Comparison of ENCODE assay signal across 15 cellular contexts in the genomic region with DNA sequence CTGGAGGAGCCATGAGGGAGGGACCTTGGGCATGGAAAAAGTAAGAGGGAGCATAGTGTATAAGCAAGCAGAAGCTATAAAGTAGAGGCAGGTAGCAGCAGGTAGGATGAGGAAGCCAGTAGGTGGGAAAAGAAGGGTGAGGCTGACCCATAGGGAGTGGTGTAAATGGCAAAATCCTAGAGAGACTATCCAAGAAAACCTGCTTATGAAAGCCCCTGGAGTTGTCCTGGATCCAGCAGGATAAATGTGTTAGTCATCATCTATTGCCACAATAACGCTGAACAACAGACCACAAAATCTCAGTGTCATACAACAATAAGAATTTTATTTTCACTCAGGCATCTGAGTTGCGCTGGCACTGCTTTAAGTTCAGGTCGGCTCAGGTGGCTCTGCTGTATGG. TPM values are rescaled to one million over a fixed set of nuclear protein-coding genes. Genes with fewer than 3 reads are reported as not detected.
DNase-seq lines count a peak whose midpoint lies in the region; ATAC-seq and TF ChIP-seq lines count a peak whose summit lies in the region.
"Had no signal": no experiment of that assay in that cellular context is flagged by ENCODE, and none has a peak within 500 bp of the region (broad histone marks: within the 10 kb centered on the region; RNA-seq: fewer than 3 reads in every experiment).

No MANE protein-coding gene starts in this region.

- no peaks in the 10 kb centered on the region for H3K27me3 ChIP-seq in PC-3 (ENCODE audit: low read length)
- no peaks in the 10 kb centered on the region for H3K27me3 ChIP-seq in psoas muscle (ENCODE audit: insufficient read depth in 3 of 3, low read length in 2 of 3)
- H3K27me3 ChIP-seq: heart left ventricle had no signal

- no peak overlapping the region for H3K4me3 ChIP-seq in PC-3 (ENCODE audit: low read length)
- no peak overlapping the region for H3K4me3 ChIP-seq in epithelial cell of esophagus (ENCODE audit: low read length)
- H3K4me3 ChIP-seq in psoas muscle: no peak overlapping the region
- H3K4me3 ChIP-seq: heart left ventricle had no signal

- H3K9me2 ChIP-seq in PC-3 (replicated peaks; ENCODE audit: low read length): no peaks in the 10 kb centered on the region

- ATAC-seq in PC-3: peak; percentile 88
- peak; percentile 20 to 78 (median 34) for ATAC-seq in psoas muscle
- no peak for ATAC-seq in GM21786 (IDR thresholded peaks at IDR 0.05; ENCODE audit: unreplicated experiment)

- TF ChIP-seq CTCF in PC-3 (conservative IDR thresholded peaks at IDR 0.05; ENCODE audit: low read depth, low read length): no peak
- TF ChIP-seq CTCF in epithelial cell of esophagus (IDR thresholded peaks at IDR 0.05; ENCODE audit: insufficient read depth, low read depth, low read length, missing control alignments): no peak
- no peak for TF ChIP-seq CTCF in psoas muscle (IDR thresholded peaks at IDR 0.05)

- DNase-seq in EL (peak; percentile 74), PC-3 (peak; percentile 78), epithelial cell of esophagus (ENCODE audit: low read depth) (peak; percentile 75), psoas muscle (no peak), HuH-7.5 (ENCODE audit: low spot score) (no peak), ACHN (no peak)
- no peak for DNase-seq in stimulated activated CD4-positive, alpha-beta T cell treated with anti-CD3 and anti-CD28 coated beads, Interleukin-2, amount 100 ng/mL, for 24 hours
- DNase-seq: activated gamma-delta T cell; CD4-positive, alpha-beta T cell; heart left ventricle; kidney glomerular epithelial cell; NCI-H2227 treated with DMSO at 0.1 percent for 48 hours; substantia nigra had no signal

- no TSS peak for BruUV-seq in PC-3 (replicated peaks; lab: Mats Ljungman, UMichigan)

- POLR2A ChIA-PET in PC-3 (lab: Charles Lee; ENCODE audit: unreplicated experiment): no interaction called here

- no peak overlapping the region for H2AFZ ChIP-seq in PC-3 (ENCODE audit: low read length)

- intact Hi-C loops in PC-3 (cut with micrococcal nuclease): no loop called here
- intact Hi-C loops in psoas muscle (cut with DNase I): no loop called here

- H3K4me2 ChIP-seq in PC-3 (ENCODE audit: low read length): peak overlapping the region; percentile 26; the same call in 1 of the 2 replicates

- WGBS in psoas muscle, 3 donors: 90 to 93% (median 92%) methylated on average over 3 of the region's 3 CpGs

- H3K79me2 ChIP-seq in PC-3 (ENCODE audit: low read length): peaks cover 76% of the 10 kb centered on the region

- H3K4me1 ChIP-seq in PC-3 (ENCODE audit: insufficient read depth, low read length): peaks cover 15% of the 10 kb centered on the region
- H3K4me1 ChIP-seq in psoas muscle: peaks cover 4% of the 10 kb centered on the region

- H3F3A ChIP-seq in PC-3 (ENCODE audit: low read length, unreplicated experiment): no peaks in the 10 kb centered on the region

- in situ Hi-C loops in ACHN (cut with HindIII; ENCODE audit: low pct_ligation_motif_present, low pct_unique_long_range_greater_than_20kb, low sequenced_read_pairs): no loop called here

- H3K9me3 ChIP-seq in PC-3 (ENCODE audit: low read length) (no peaks in the 10 kb centered on the region), psoas muscle (peaks cover 12% of the 10 kb centered on the region)

- H3K9ac ChIP-seq in PC-3 (ENCODE audit: low read length): no peak overlapping the region

- H4K20me1 ChIP-seq in PC-3 (ENCODE audit: low read length): peaks cover 21% of the 10 kb centered on the region

- H3K27ac ChIP-seq in PC-3 (ENCODE audit: low read length) (no peak overlapping the region), psoas muscle (peak overlapping the region; percentile 44)
- H3K27ac ChIP-seq: VCaP had no signal

- H3K36me3 ChIP-seq in PC-3 (ENCODE audit: low read depth, low read length) (peaks cover 5% of the 10 kb centered on the region), psoas muscle (ENCODE audit: insufficient read depth in 1 of 2, low read depth in 1 of 2) (no peaks in the 10 kb centered on the region)

- CTCF ChIA-PET in PC-3 (lab: Charles Lee): no interaction called here

RNA-seq across cellular contexts. Expression of a gene that starts 30.2 kb away (rescaled TPM):
- total RNA-seq in PC-3 (2014; rRNA removed) (19.5 and 34.7 TPM in 2 replicates), psoas muscle (10 to 100 TPM; 17.2 to 30.4 (median 19.5) TPM)
- polyA plus RNA-seq in psoas muscle: 10 to 100 TPM in 1 of 3 donors, 1 to 10 TPM in 2; 1.7 to 12.3 (median 2.4) TPM

Comparison
In these comparisons a context has a peak if more than half of its experiments do, and no peak if none do; other contexts are left out.
1. DNase-seq: peak in EL (single experiment), PC-3 (single experiment) and epithelial cell of esophagus (single experiment); none in psoas muscle (0 of 2), stimulated activated CD4-positive, alpha-beta T cell treated with anti-CD3 and anti-CD28 coated beads, Interleukin-2, amount 100 ng/mL, for 24 hours (0 of 2), HuH-7.5 (single experiment) and ACHN (single experiment).